In the genomic region with DNA sequence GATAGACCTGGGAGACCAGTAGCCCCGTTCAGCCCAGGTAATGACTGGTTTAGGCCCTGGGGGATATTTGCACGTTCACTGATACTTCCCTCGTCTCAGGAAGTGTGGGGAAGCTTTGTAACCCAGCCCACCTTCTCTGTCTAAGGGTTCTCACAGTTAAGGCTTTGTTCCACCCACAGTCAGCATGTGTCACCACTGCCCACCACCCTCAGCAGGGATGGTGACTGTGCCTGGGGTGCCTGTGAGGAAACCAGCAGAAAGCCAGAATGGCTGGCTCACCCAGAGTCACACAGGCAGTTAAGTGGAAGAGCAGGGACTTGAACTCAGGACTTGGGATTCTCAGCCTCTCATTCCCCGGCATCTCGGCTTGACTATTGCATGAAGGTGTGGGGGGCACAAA, we compare ENCODE assay signal across 18 cellular contexts. TPM values are rescaled to one million over a fixed set of nuclear protein-coding genes. Genes with fewer than 3 reads are reported as not detected.
DNase-seq lines count a peak whose midpoint lies in the region; ATAC-seq and TF ChIP-seq lines count a peak whose summit lies in the region.
"Had no signal": no experiment of that assay in that cellular context is flagged by ENCODE, and none has a peak within 500 bp of the region (broad histone marks: within the 10 kb centered on the region; RNA-seq: fewer than 3 reads in every experiment).

No MANE protein-coding gene starts in this region.

- intact Hi-C loops in IMR-90 (cut with micrococcal nuclease) = no loop called here

- no peak for ATAC-seq in IMR-90 (ENCODE audit: low read depth)
- ATAC-seq in stimulated activated effector memory CD8-positive, alpha-beta T cell treated with anti-CD3 and anti-CD28 coated beads, Interleukin-12 subunit alpha, Interleukin-12 subunit beta, amount 100 ng/mL, for 72 hours = peak; percentile 59
- ATAC-seq: naive thymus-derived CD4-positive, alpha-beta T cell had no signal

- H3K18ac ChIP-seq in IMR-90 (ENCODE audit: low read depth, low read length) = no peak overlapping the region

- H3K23ac ChIP-seq in IMR-90 (ENCODE audit: low read depth, low read length) = no peak overlapping the region

- no peaks in the 10 kb centered on the region; the same call in none of the 2 replicates for H4K20me1 ChIP-seq in IMR-90 (ENCODE audit: insufficient read depth, low read length)

- H3K4me3 Mint-ChIP-seq in stimulated activated effector memory CD8-positive, alpha-beta T cell treated with anti-CD3 and anti-CD28 coated beads, Interleukin-12 subunit alpha, Interleukin-12 subunit beta, amount 100 ng/mL, for 72 hours = no peak overlapping the region
- H3K4me3 Mint-ChIP-seq: HFFc6 had no signal

- H3K14ac ChIP-seq in IMR-90 (replicated peaks; ENCODE audit: low read depth, low read length) = peak overlapping the region; percentile 46; the same call in 1 of the 2 replicates

- no peak overlapping the region for H2BK120ac ChIP-seq in IMR-90 (ENCODE audit: low read depth, low read length)

- no peak overlapping the region for H3K56ac ChIP-seq in IMR-90 (ENCODE audit: extremely low read depth, insufficient read depth, low read length)

- CTCF ChIA-PET in IMR-90 (lab: Yijun Ruan, JAX) = interaction anchor here (3.5 to 4.4 kb wide), 2 partner anchors 27 to 48 kb away, joined by 21 to 74 read pairs; no protein-coding TSS in a partner anchor

- H3K9me3 ChIP-seq in IMR-90 (ENCODE audit: control insufficient read depth, insufficient read depth, low read length) = no peaks in the 10 kb centered on the region
- H3K9me3 ChIP-seq: testis had no signal

- no peak for TF ChIP-seq POLR2A in IMR-90 (IDR thresholded peaks at IDR 0.05; ENCODE audit: low read depth, low read length)

- H3K4ac ChIP-seq in IMR-90 (ENCODE audit: low read depth, low read length) = 0 out of 2 replicates have a peak overlapping the region, but pooled peaks have one; percentile 4

- peaks cover 17% of the 10 kb centered on the region for H3K4me1 Mint-ChIP-seq in stimulated activated effector memory CD8-positive, alpha-beta T cell treated with anti-CD3 and anti-CD28 coated beads, Interleukin-12 subunit alpha, Interleukin-12 subunit beta, amount 100 ng/mL, for 72 hours

- H3K4me1 ChIP-seq in IMR-90 (ENCODE audit: control insufficient read depth, insufficient read depth, low read length) = peaks cover 19% of the 10 kb centered on the region; the same call in 1 of the 2 replicates

- no peak overlapping the region; the same call in 1 of the 2 replicates for H2BK20ac ChIP-seq in IMR-90 (ENCODE audit: low read depth, low read length)

- H3K27ac ChIP-seq in IMR-90 (ENCODE audit: insufficient read depth, low read length) = no peak overlapping the region
- H3K27ac ChIP-seq: HL-60, testis had no signal

- no TSS peak for BruUV-seq in IMR-90 (replicated peaks; lab: Mats Ljungman, UMichigan)

- H2BK5ac ChIP-seq in IMR-90 (ENCODE audit: low read depth, low read length, poor library complexity, severe bottlenecking) = no peak overlapping the region

- H3K9me3 Mint-ChIP-seq in stimulated activated effector memory CD8-positive, alpha-beta T cell treated with anti-CD3 and anti-CD28 coated beads, Interleukin-12 subunit alpha, Interleukin-12 subunit beta, amount 100 ng/mL, for 72 hours = no peaks in the 10 kb centered on the region
- H3K9me3 Mint-ChIP-seq: HFFc6; naive thymus-derived CD4-positive, alpha-beta T cell had no signal

- H2BK15ac ChIP-seq in IMR-90 (ENCODE audit: low read depth, low read length) = no peak overlapping the region

- no peak overlapping the region for H3K4me2 ChIP-seq in IMR-90 (ENCODE audit: low read depth, low read length)

- POLR2A ChIA-PET in IMR-90 (lab: Charles Lee; ENCODE audit: unreplicated experiment) = no interaction called here

- dilution Hi-C loops in IMR-90 (cut with HindIII; ENCODE audit: low sequenced_read_pairs, unreplicated experiment) = no loop called here

- H2AFZ ChIP-seq in IMR-90 (replicated peaks; ENCODE audit: low read length, poor library complexity) = no peak overlapping the region

- TF ChIP-seq CTCF in IMR-90 (conservative IDR thresholded peaks at IDR 0.05; ENCODE audit: low read depth, low read length) = no peak

- no peaks in the 10 kb centered on the region for H3K79me1 ChIP-seq in IMR-90 (ENCODE audit: low read depth in 1 of 2, low read length in 2 of 2)

- H3K4me3 ChIP-seq in IMR-90 (ENCODE audit: insufficient read depth, low read depth, low read length) = no peak overlapping the region
- H3K4me3 ChIP-seq: testis had no signal

- H3K9ac ChIP-seq in IMR-90 (ENCODE audit: low read depth, low read length) = no peak overlapping the region

- no peaks in the 10 kb centered on the region for H3K9me1 ChIP-seq in IMR-90 (ENCODE audit: insufficient read depth, low read length)

- no CpG with 5 or more reads among the region's 5 CpGs for WGBS in IMR-90 (ENCODE audit: extremely low coverage in 2 of 2, insufficient read length in 1 of 2), 2 experiments

- H4K5ac ChIP-seq in IMR-90 (ENCODE audit: low read depth, low read length) = no peak overlapping the region

- no peak overlapping the region for H2AK9ac ChIP-seq in IMR-90 (replicated peaks; ENCODE audit: low read depth, low read length, poor library complexity)

- no peaks in the 10 kb centered on the region for H3K36me3 Mint-ChIP-seq in stimulated activated effector memory CD8-positive, alpha-beta T cell treated with anti-CD3 and anti-CD28 coated beads, Interleukin-12 subunit alpha, Interleukin-12 subunit beta, amount 100 ng/mL, for 72 hours

- H4K8ac ChIP-seq in IMR-90 (ENCODE audit: low read depth in 2 of 2, low read length in 2 of 2) = no peak overlapping the region

- no peak overlapping the region; the same call in 1 of the 2 replicates for H2AK5ac ChIP-seq in IMR-90 (ENCODE audit: low read depth, low read length)

- no peak overlapping the region for H3K27ac Mint-ChIP-seq in stimulated activated effector memory CD8-positive, alpha-beta T cell treated with anti-CD3 and anti-CD28 coated beads, Interleukin-12 subunit alpha, Interleukin-12 subunit beta, amount 100 ng/mL, for 72 hours
- H3K27ac Mint-ChIP-seq: HFFc6 had no signal

- H3K36me3 ChIP-seq in IMR-90 (ENCODE audit: control insufficient read depth, insufficient read depth, low read length) = no peaks in the 10 kb centered on the region

- H4K91ac ChIP-seq in IMR-90 (ENCODE audit: insufficient read depth, low read depth, low read length) = no peak overlapping the region

- no peak for TF ChIP-seq RAD21 in IMR-90 (IDR thresholded peaks at IDR 0.05; ENCODE audit: low read length)

- in situ Hi-C loops in IMR-90 (cut with MboI; ENCODE audit: low sequenced_read_pairs) = loop anchor here (10.0 kb wide), 1 partner anchor 47 kb away; no protein-coding TSS in a partner anchor

- peaks cover 61% of the 10 kb centered on the region for H3K27me3 ChIP-seq in IMR-90 (ENCODE audit: control insufficient read depth, insufficient read depth, low read length)
- H3K27me3 ChIP-seq: testis had no signal

- DNase-seq in activated T-cell treated with anti-CD3 and anti-CD28 coated beads for 4 hours (peak; percentile 14), IMR-90 (peak; percentile 31), islet precursor cell (peak; percentile 78), NCI-H526 treated with DMSO at 0.1 percent for 48 hours (lab: John Stamatoyannopoulos, UW) (no peak), iPS-NIHi11 (ENCODE audit: low spot score) (no peak), SKM-1 treated with dmso at 0.1 percent for 144 hours (lab: John Stamatoyannopoulos, UW; ENCODE audit: unreplicated experiment) (no peak)
- DNase-seq in activated T-cell treated with anti-CD3 and anti-CD28 coated beads, Interleukin-2, amount 50 U/mL, for 1 hour = no peak
- no peak for DNase-seq in stimulated activated effector memory CD8-positive, alpha-beta T cell treated with anti-CD3 and anti-CD28 coated beads, Interleukin-12 subunit alpha, Interleukin-12 subunit beta, amount 100 ng/mL, for 72 hours (ENCODE audit: low spot score in 2 of 2)
- DNase-seq: ACHN, HFFc6, kidney glomerular epithelial cell, NCI-H2029, retina, testis had no signal

TF ChIP-seq in IMR-90, 13 proteins besides CTCF, POLR2A, EP300 and RAD21 (continues in another document):
- TF ChIP-seq, protein P1, sequence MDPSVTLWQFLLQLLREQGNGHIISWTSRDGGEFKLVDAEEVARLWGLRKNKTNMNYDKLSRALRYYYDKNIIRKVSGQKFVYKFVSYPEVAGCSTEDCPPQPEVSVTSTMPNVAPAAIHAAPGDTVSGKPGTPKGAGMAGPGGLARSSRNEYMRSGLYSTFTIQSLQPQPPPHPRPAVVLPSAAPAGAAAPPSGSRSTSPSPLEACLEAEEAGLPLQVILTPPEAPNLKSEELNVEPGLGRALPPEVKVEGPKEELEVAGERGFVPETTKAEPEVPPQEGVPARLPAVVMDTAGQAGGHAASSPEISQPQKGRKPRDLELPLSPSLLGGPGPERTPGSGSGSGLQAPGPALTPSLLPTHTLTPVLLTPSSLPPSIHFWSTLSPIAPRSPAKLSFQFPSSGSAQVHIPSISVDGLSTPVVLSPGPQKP (IDR thresholded peaks at IDR 0.05; ENCODE audit: borderline replicate concordance, low read depth, low read length) = no peak
- TF ChIP-seq MAFK (IDR thresholded peaks at IDR 0.05; ENCODE audit: low read depth, low read length) (no peak), NFE2L2 (IDR thresholded peaks at IDR 0.05; ENCODE audit: low read depth, low read length) (no peak), CHD1 (IDR thresholded peaks at IDR 0.05; ENCODE audit: low read depth, low read length) (no peak), RCOR1 (IDR thresholded peaks at IDR 0.05; ENCODE audit: insufficient replicate concordance, low read length) (no peak)

RNA-seq across cellular contexts. Expression of a gene that starts 5.2 kb away (rescaled TPM):
- total RNA-seq in IMR-90 (2012; rRNA removed) = not detected in 2 replicates
- polyA plus RNA-seq in IMR-90 (2012; rRNA removed) = not detected in 2 replicates
- polyA plus RNA-seq in IMR-90 (2012; cell fraction: cytosol; rRNA removed) = not detected in 2 replicates
- not detected in 2 replicates for polyA plus RNA-seq in IMR-90 (2012; cell fraction: nucleus; rRNA removed; ENCODE audit: low replicate concordance)
- total RNA-seq: endodermal cell; HFFc6; naive thymus-derived CD4-positive, alpha-beta T cell; SK-MEL-5 had no signal
- polyA plus RNA-seq: naive thymus-derived CD4-positive, alpha-beta T cell had no signal

RNA-seq across cellular contexts. Expression of a gene that starts 14.0 kb away (rescaled TPM):
- total RNA-seq in IMR-90 (2012; rRNA removed) = under 0.01 and 0.18 TPM in 2 replicates
- polyA plus RNA-seq in IMR-90 (2012; rRNA removed) = 0.19 and 0.22 TPM in 2 replicates
- polyA plus RNA-seq in IMR-90 (2012; cell fraction: cytosol; rRNA removed) = 0.27 and 0.75 TPM in 2 replicates
- polyA plus RNA-seq in IMR-90 (2012; cell fraction: nucleus; rRNA removed; ENCODE audit: low replicate concordance) = 0.26 and 0.50 TPM in 2 replicates
- total RNA-seq: HFFc6; naive thymus-derived CD4-positive, alpha-beta T cell; SK-MEL-5 had no signal
- polyA plus RNA-seq: naive thymus-derived CD4-positive, alpha-beta T cell had no signal

RNA-seq across cellular contexts. Expression of a gene that starts 33.2 kb away (rescaled TPM):
- total RNA-seq in IMR-90 (2012; rRNA removed) = 0.28 and 0.36 TPM in 2 replicates
- polyA plus RNA-seq in IMR-90 (2012; rRNA removed) = 1.1 TPM in 2 replicates
- 0.19 and 0.24 TPM in 2 replicates for polyA plus RNA-seq in IMR-90 (2012; cell fraction: cytosol; rRNA removed)
- 13.5 and 14.9 TPM in 2 replicates for polyA plus RNA-seq in IMR-90 (2012; cell fraction: nucleus; rRNA removed; ENCODE audit: low replicate concordance)

RNA-seq across cellular contexts. Expression of a gene that starts 36.6 kb away (rescaled TPM):
- not detected in 2 replicates for total RNA-seq in IMR-90 (2012; rRNA removed)
- 0.16 TPM in 1 of 2 replicates, not detected in the other for polyA plus RNA-seq in IMR-90 (2012; rRNA removed)
- 0.09 TPM in 1 of 2 replicates, not detected in the other for polyA plus RNA-seq in IMR-90 (2012; cell fraction: cytosol; rRNA removed)
- polyA plus RNA-seq in IMR-90 (2012; cell fraction: nucleus; rRNA removed; ENCODE audit: low replicate concordance) = not detected in 2 replicates
- total RNA-seq: endodermal cell; HFFc6; naive thymus-derived CD4-positive, alpha-beta T cell had no signal
- polyA plus RNA-seq: naive thymus-derived CD4-positive, alpha-beta T cell had no signal

RNA-seq across cellular contexts. Expression of a gene that starts 51.9 kb away (rescaled TPM):
- 4.7 and 8.1 TPM in 2 replicates for total RNA-seq in IMR-90 (2012; rRNA removed)
- 8.1 and 12.3 TPM in 2 replicates for polyA plus RNA-seq in IMR-90 (2012; rRNA removed)
- polyA plus RNA-seq in IMR-90 (2012; cell fraction: cytosol; rRNA removed) = 6.1 and 8.4 TPM in 2 replicates
- 6.5 and 13.2 TPM in 2 replicates for polyA plus RNA-seq in IMR-90 (2012; cell fraction: nucleus; rRNA removed; ENCODE audit: low replicate concordance)

Comparison
In these comparisons a context has a peak if more than half of its experiments do, and no peak if none do; other contexts are left out.
1. DNase-seq: peak in activated T-cell treated with anti-CD3 and anti-CD28 coated beads for 4 hours (single experiment), IMR-90 (single experiment) and islet precursor cell (single experiment); none in activated T-cell treated with anti-CD3 and anti-CD28 coated beads, Interleukin-2, amount 50 U/mL, for 1 hour (single experiment), stimulated activated effector memory CD8-positive, alpha-beta T cell treated with anti-CD3 and anti-CD28 coated beads, Interleukin-12 subunit alpha, Interleukin-12 subunit beta, amount 100 ng/mL, for 72 hours (0 of 2), NCI-H526 treated with DMSO at 0.1 percent for 48 hours (single experiment), iPS-NIHi11 (single experiment) and SKM-1 treated with dmso at 0.1 percent for 144 hours (single experiment).